ENCODE assay signal across 31 cellular contexts in genomic region chr12:127886821-127887220, GRCh38.
"Had no signal": no experiment of that assay in that cellular context is flagged by ENCODE, and none has a peak within 500 bp of the region (broad histone marks: within the 10 kb centered on the region; RNA-seq: fewer than 3 reads in every experiment).

No MANE protein-coding gene starts in this region.

- H3K4me3 ChIP-seq: adrenal gland, ascending aorta, cardiac muscle cell had no signal

- DNase-seq: activated B cell treated with CpG ODN at 0.5 μM for 24 hours; activated CD4-positive, alpha-beta memory T cell treated with anti-CD3 and anti-CD28 coated beads for 36 hours; activated CD4-positive, alpha-beta T cell treated with anti-CD3 and anti-CD28 coated beads for 4 hours; activated CD4-positive, alpha-beta T cell treated with anti-CD3 and anti-CD28 coated beads, Interleukin-2, amount 10 ng/mL, durations not matched to agents 24 days and 14 days; activated CD4-positive, alpha-beta T cell treated with anti-CD3 and anti-CD28 coated beads, Interleukin-2, amount 50 U/mL, for 1 hour; activated CD4-positive, alpha-beta T cell treated with anti-CD3 and anti-CD28 coated beads, Interleukin-2, amount 50 U/mL, for 4 hours; activated CD4-positive, CD25-positive, alpha-beta regulatory T cell treated with anti-CD3 and anti-CD28 coated beads, Interleukin-2, amount 50 U/mL, for 72 hours; activated CD8-positive, alpha-beta memory T cell treated with anti-CD3 and anti-CD28 coated beads, Interleukin-2, amount 50 U/mL, for 4 hours; activated CD8-positive, alpha-beta T cell treated with anti-CD3 and anti-CD28 coated beads for 36 hours; activated effector memory CD4-positive, alpha-beta T cell treated with anti-CD3 and anti-CD28 coated beads, Interleukin-2, amount 50 U/mL, for 16 hours; activated gamma-delta T cell treated with Interleukin-2 at 50 U/mL for 16 hours; activated naive CD4-positive, alpha-beta T cell; activated naive CD4-positive, alpha-beta T cell treated with anti-CD3 and anti-CD28 coated beads for 36 hours; activated naive CD4-positive, alpha-beta T cell treated with anti-CD3 and anti-CD28 coated beads, Interleukin-2, amount 50 U/mL, for 16 hours; activated naive CD8-positive, alpha-beta T cell treated with anti-CD3 and anti-CD28 coated beads for 36 hours; activated T-cell treated with anti-CD3 and anti-CD28 coated beads for 4 hours; activated T-cell treated with anti-CD3 and anti-CD28 coated beads, Interleukin-2, amount 50 U/mL, for 1 hour; activated T-cell treated with anti-CD3 and anti-CD28 coated beads, Interleukin-2, amount 50 U/mL, for 4 hours; activated T-cell treated with anti-CD3 and anti-CD28 coated beads, Interleukin-2, amount 50 U/mL, for 72 hours; adrenal gland; amniotic stem cell; caudate nucleus; cerebellar nuclear complex; T-helper 1 cell; T-helper 2 cell; T-helper 9 cell had no signal

- H3K36me3 ChIP-seq: adrenal gland, ascending aorta, cardiac muscle cell had no signal

- H3K4me1 ChIP-seq: adrenal gland, ascending aorta had no signal

- ATAC-seq: activated CD8-positive, alpha-beta T cell treated with anti-CD3 and anti-CD28 coated beads for 36 hours; activated naive CD4-positive, alpha-beta T cell treated with anti-CD3 and anti-CD28 coated beads, Interleukin-2, amount 50 U/mL, for 72 hours; activated T-cell treated with anti-CD3 and anti-CD28 coated beads, Interleukin-2, amount 50 U/mL, for 4 hours; activated T-cell treated with anti-CD3 and anti-CD28 coated beads, Interleukin-2, amount 50 U/mL, for 72 hours; activated T-helper 17 cell treated with anti-CD3 and anti-CD28 coated beads, Interleukin-2, amount 50 U/mL, for 72 hours had no signal

- H3K27ac ChIP-seq: adrenal gland, ascending aorta, cardiac muscle cell, VCaP had no signal

- H3K27me3 ChIP-seq: adrenal gland, ascending aorta, cardiac muscle cell had no signal

- H3K9me3 ChIP-seq: adrenal gland, ascending aorta had no signal
